ENCODE assay signal across 1 cellular context in the genomic region with DNA sequence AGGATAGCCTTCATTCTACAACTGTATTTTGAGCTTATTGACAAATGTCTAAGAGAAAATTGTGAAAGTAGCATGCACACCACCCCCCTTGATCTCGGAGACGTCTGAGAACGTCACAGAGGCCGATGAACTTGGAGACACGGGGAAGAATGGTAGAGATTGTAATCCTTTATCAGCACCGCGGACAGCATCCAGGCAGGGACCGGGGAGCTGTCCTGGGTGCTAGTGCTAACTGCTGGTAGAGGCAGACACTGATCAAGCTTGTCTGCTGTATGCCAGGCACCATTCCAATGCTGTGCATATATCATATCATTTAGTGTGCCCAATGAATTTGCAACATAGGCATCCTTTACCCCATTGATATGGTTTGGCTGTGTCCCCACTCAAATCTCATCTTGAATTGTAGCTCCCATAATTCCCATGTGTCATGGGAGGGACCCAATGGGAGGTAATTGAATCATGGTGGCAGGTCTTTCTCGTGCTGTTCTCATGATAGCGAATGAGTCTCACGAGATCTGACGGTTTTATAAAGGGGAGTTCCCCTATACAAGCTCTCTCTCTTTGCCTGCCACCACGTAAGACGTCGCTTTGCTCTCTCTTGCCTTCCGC.
TF ChIP-seq lines count a peak whose summit lies in the region.

No MANE protein-coding gene starts in this region.

TF ChIP-seq in K562, 482 proteins besides CTCF, POLR2A, EP300 and RAD21 (continued from another document and continues in another):
- no peak for TF ChIP-seq ZNF592 (IDR thresholded peaks at IDR 0.05)
- TF ChIP-seq TAF15 (IDR thresholded peaks at IDR 0.05; ENCODE audit: low read depth, low read length): no peak
- TF ChIP-seq TAF9B (IDR thresholded peaks at IDR 0.05; ENCODE audit: partially characterized antibody): no peak
- TF ChIP-seq HMG20B (CRISPR knock-in tag; IDR thresholded peaks at IDR 0.05): no peak
- TF ChIP-seq HMBOX1 (IDR thresholded peaks at IDR 0.05): no peak
- TF ChIP-seq MLLT1 (IDR thresholded peaks at IDR 0.05): no peak
- no peak for TF ChIP-seq HNRNPL (IDR thresholded peaks at IDR 0.05; ENCODE audit: low read depth, low read length)
- no peak for TF ChIP-seq ZEB2 (IDR thresholded peaks at IDR 0.05)
- TF ChIP-seq, protein P1, sequence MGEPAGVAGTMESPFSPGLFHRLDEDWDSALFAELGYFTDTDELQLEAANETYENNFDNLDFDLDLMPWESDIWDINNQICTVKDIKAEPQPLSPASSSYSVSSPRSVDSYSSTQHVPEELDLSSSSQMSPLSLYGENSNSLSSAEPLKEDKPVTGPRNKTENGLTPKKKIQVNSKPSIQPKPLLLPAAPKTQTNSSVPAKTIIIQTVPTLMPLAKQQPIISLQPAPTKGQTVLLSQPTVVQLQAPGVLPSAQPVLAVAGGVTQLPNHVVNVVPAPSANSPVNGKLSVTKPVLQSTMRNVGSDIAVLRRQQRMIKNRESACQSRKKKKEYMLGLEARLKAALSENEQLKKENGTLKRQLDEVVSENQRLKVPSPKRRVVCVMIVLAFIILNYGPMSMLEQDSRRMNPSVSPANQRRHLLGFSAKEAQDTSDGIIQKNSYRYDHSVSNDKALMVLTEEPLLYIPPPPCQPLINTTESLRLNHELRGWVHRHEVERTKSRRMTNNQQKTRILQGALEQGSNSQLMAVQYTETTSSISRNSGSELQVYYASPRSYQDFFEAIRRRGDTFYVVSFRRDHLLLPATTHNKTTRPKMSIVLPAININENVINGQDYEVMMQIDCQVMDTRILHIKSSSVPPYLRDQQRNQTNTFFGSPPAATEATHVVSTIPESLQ (CRISPR knock-in tag; IDR thresholded peaks at IDR 0.05): peak; percentile 100
- TF ChIP-seq, protein P2, sequence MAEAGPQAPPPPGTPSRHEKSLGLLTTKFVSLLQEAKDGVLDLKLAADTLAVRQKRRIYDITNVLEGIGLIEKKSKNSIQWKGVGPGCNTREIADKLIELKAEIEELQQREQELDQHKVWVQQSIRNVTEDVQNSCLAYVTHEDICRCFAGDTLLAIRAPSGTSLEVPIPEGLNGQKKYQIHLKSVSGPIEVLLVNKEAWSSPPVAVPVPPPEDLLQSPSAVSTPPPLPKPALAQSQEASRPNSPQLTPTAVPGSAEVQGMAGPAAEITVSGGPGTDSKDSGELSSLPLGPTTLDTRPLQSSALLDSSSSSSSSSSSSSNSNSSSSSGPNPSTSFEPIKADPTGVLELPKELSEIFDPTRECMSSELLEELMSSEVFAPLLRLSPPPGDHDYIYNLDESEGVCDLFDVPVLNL (CRISPR knock-in tag; IDR thresholded peaks at IDR 0.05; ENCODE audit: low read depth): peak; percentile 97
- no peak for TF ChIP-seq PRDM10 (IDR thresholded peaks at IDR 0.05; ENCODE audit: partially characterized antibody)
- TF ChIP-seq HDAC3 (IDR thresholded peaks at IDR 0.05; ENCODE audit: borderline replicate concordance, partially characterized antibody): no peak
- peak; percentile 97 for TF ChIP-seq DMBX1 (CRISPR knock-in tag; IDR thresholded peaks at IDR 0.05; ENCODE audit: borderline replicate concordance)
- TF ChIP-seq SP1 (CRISPR knock-in tag; IDR thresholded peaks at IDR 0.05): peak; percentile 87
- TF ChIP-seq KAT8 (IDR thresholded peaks at IDR 0.05; ENCODE audit: low read depth): no peak
- TF ChIP-seq, protein P3, sequence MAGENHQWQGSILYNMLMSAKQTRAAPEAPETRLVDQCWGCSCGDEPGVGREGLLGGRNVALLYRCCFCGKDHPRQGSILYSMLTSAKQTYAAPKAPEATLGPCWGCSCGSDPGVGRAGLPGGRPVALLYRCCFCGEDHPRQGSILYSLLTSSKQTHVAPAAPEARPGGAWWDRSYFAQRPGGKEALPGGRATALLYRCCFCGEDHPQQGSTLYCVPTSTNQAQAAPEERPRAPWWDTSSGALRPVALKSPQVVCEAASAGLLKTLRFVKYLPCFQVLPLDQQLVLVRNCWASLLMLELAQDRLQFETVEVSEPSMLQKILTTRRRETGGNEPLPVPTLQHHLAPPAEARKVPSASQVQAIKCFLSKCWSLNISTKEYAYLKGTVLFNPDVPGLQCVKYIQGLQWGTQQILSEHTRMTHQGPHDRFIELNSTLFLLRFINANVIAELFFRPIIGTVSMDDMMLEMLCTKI (IDR thresholded peaks at IDR 0.05; ENCODE audit: partially characterized antibody): no peak
- no peak for TF ChIP-seq NFRKB (IDR thresholded peaks at IDR 0.05; ENCODE audit: low read depth)
- TF ChIP-seq XRCC3 (IDR thresholded peaks at IDR 0.05): no peak
- peak; percentile 99 for TF ChIP-seq NR1H2 (CRISPR knock-in tag; IDR thresholded peaks at IDR 0.05)
- peak; percentile 86 for TF ChIP-seq CBFB (CRISPR knock-in tag; IDR thresholded peaks at IDR 0.05)
- peak; percentile 66 to 91 for TF ChIP-seq CBX3 (IDR thresholded peaks at IDR 0.05; ENCODE audit: borderline replicate concordance in 1 of 2, low read length in 2 of 2)
- no peak for TF ChIP-seq SNIP1 (IDR thresholded peaks at IDR 0.05; ENCODE audit: low read depth)
- no peak for TF ChIP-seq TRIM28 (IDR thresholded peaks at IDR 0.05)
- no peak for TF ChIP-seq MAFG (tag; conservative IDR thresholded peaks at IDR 0.05)
- no peak for TF ChIP-seq YBX1 (IDR thresholded peaks at IDR 0.05)
- peak; percentile 86 for TF ChIP-seq ZNF184 (CRISPR knock-in tag; IDR thresholded peaks at IDR 0.05)
- no peak for TF ChIP-seq TRIM25 (IDR thresholded peaks at IDR 0.05; ENCODE audit: borderline replicate concordance)
- peak; percentile 72 for TF ChIP-seq MEF2D (tag; conservative IDR thresholded peaks at IDR 0.05; ENCODE audit: low read depth)
- no peak for TF ChIP-seq RBFOX2 (IDR thresholded peaks at IDR 0.05; ENCODE audit: low read depth, low read length)
- TF ChIP-seq SFPQ (IDR thresholded peaks at IDR 0.05; ENCODE audit: low read depth, low read length): no peak
- TF ChIP-seq MYBL2 (IDR thresholded peaks at IDR 0.05; ENCODE audit: low read depth): no peak
- TF ChIP-seq MYBL2 (CRISPR knock-in tag; IDR thresholded peaks at IDR 0.05; ENCODE audit: borderline replicate concordance): peak; percentile 88
- TF ChIP-seq NFE2L1 (tag; IDR thresholded peaks at IDR 0.05; ENCODE audit: borderline replicate concordance, low read depth): peak; percentile 32; the same call in 1 of the 2 replicates
- TF ChIP-seq, protein P4, sequence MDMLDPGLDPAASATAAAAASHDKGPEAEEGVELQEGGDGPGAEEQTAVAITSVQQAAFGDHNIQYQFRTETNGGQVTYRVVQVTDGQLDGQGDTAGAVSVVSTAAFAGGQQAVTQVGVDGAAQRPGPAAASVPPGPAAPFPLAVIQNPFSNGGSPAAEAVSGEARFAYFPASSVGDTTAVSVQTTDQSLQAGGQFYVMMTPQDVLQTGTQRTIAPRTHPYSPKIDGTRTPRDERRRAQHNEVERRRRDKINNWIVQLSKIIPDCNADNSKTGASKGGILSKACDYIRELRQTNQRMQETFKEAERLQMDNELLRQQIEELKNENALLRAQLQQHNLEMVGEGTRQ (CRISPR knock-in tag; IDR thresholded peaks at IDR 0.05): peak; percentile 84
